In genomic region chr2:191166111-191166755, GRCh38 we compare ENCODE assay signal across 1 cellular context.
A peak's percentile ranks its signal among the peaks of the same experiment; 100 is the strongest.
TF ChIP-seq lines count a peak whose summit lies in the region.

No MANE protein-coding gene starts in this region.

TF ChIP-seq in K562, 482 proteins besides CTCF, POLR2A, EP300 and RAD21:
- TF ChIP-seq ETS2 (tag; IDR thresholded peaks at IDR 0.05; ENCODE audit: borderline replicate concordance, poor library complexity, severe bottlenecking) (no peak), PBX2 (CRISPR knock-in tag; IDR thresholded peaks at IDR 0.05; ENCODE audit: low read depth) (no peak), PBX2 (tag; conservative IDR thresholded peaks at IDR 0.05; ENCODE audit: low read depth) (0 out of 2 replicates have a peak, but pooled peaks have one; percentile 9)
TF ChIP-seq in K562: peak in this region for 1.
